ENCODE assay signal across 8 cellular contexts in the genomic region with DNA sequence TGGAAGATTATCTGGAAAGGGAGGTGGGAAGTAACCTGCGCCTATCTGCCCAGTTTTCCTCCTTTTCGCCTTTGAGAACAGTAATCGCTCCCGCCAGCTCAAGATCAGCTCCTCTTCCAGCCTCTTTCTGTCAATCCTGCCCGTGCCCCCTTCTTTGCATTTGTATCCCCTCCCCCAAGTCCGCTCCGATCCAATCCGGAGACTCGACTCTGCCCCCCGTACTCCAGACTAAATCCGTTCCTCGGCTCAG. TPM values are rescaled to one million over a fixed set of nuclear protein-coding genes. Genes with fewer than 3 reads are reported as not detected.
DNase-seq lines count a peak whose midpoint lies in the region; ATAC-seq, FAIRE-seq and TF ChIP-seq lines count a peak whose summit lies in the region.

No MANE protein-coding gene starts in this region.

- intact Hi-C loops in mammary epithelial cell (cut with micrococcal nuclease) = loop anchor here (1.0 kb wide), 2 partner anchors 21 to 26 kb away; partner anchors contain the start of gene SNRPA

- no peak for ATAC-seq in HG03045 (IDR thresholded peaks at IDR 0.05; ENCODE audit: unreplicated experiment)

- H3K27ac ChIP-seq in HUES48 (ENCODE audit: low read depth, low read length) (peak overlapping the region; percentile 100), mammary epithelial cell (ENCODE audit: insufficient read depth, low read depth, low read length) (peak overlapping the region; percentile 99), mucosa of rectum (ENCODE audit: low read depth in 2 of 2, low read length in 2 of 2) (peak overlapping the region; percentile 99 to 100)

- dilution Hi-C loops in mammary epithelial cell (cut with HindIII; ENCODE audit: low sequenced_read_pairs) = loop anchor here (5.0 kb wide), 1 partner anchor 70 kb away; no protein-coding TSS in a partner anchor

- BruUV-seq in mammary epithelial cell (replicated peaks; lab: Mats Ljungman, UMichigan) = no TSS peak

- H3K27me3 ChIP-seq in HUES48 (ENCODE audit: control insufficient read depth, insufficient read depth, low read length) = no peaks in the 10 kb centered on the region
- no peaks in the 10 kb centered on the region for H3K27me3 ChIP-seq in mammary epithelial cell (ENCODE audit: insufficient read depth, low read length)
- H3K27me3 ChIP-seq in mucosa of rectum (ENCODE audit: control insufficient read depth in 2 of 2, insufficient read depth in 2 of 2, low read length in 2 of 2) = no peaks in the 10 kb centered on the region

- POLR2A ChIA-PET in AG04449 (lab: Yijun Ruan, JAX) = interaction anchor here (0.6 to 2.1 kb wide), 11 partner anchors 17 to 78 kb away, joined by 3 to 11 read pairs (median 4); partner anchors contain the start of genes ACTMAP, COQ8B, EGLN2 and ITPKC

- H3K79me2 ChIP-seq in mammary epithelial cell (ENCODE audit: insufficient read depth, low read length) = peaks cover 29% of the 10 kb centered on the region

- H3K4me2 ChIP-seq in mammary epithelial cell (ENCODE audit: insufficient read depth, low read depth, low read length) = peak overlapping the region; percentile 89

- CTCF ChIA-PET in AG04449 (lab: Yijun Ruan, JAX) (interaction anchor here (1.2 to 3.8 kb wide), 5 partner anchors 20 to 42 kb away, joined by 3 to 23 read pairs (median 8); partner anchors contain the start of gene EGLN2), mammary epithelial cell (lab: Charles Lee; ENCODE audit: low non-redundant PET) (interaction anchor here (0.9 to 1.2 kb wide), 2 partner anchors 29 to 31 kb away, joined by 3 to 4 read pairs; no protein-coding TSS in a partner anchor)

- no peaks in the 10 kb centered on the region for H3K36me3 ChIP-seq in HUES48 (ENCODE audit: control insufficient read depth, insufficient read depth, low read length)
- no peaks in the 10 kb centered on the region for H3K36me3 ChIP-seq in mammary epithelial cell (ENCODE audit: insufficient read depth, low read length)
- peaks cover 0 to 5% of the 10 kb centered on the region in 2 donors for H3K36me3 ChIP-seq in mucosa of rectum (ENCODE audit: control insufficient read depth in 2 of 2, insufficient read depth in 2 of 2, low read length in 2 of 2)

- H4K20me1 ChIP-seq in mammary epithelial cell (ENCODE audit: insufficient read depth, low read length) = no peaks in the 10 kb centered on the region

- DNase-seq in AG04449 (ENCODE audit: low read depth, low spot score) (no peak), mammary epithelial cell (no peak), urothelium cell line (ENCODE audit: low spot score) (no peak), NCI-H146 treated with DMSO at 0.1 percent for 48 hours (lab: John Stamatoyannopoulos, UW; ENCODE audit: unreplicated experiment) (no peak), SKM-1 (lab: John Stamatoyannopoulos, UW; ENCODE audit: unreplicated experiment) (no peak)

- H3K4me3 ChIP-seq in AG04449 (ENCODE audit: low read depth, low read length) = peak overlapping the region; percentile 57
- peak overlapping the region; percentile 82 for H3K4me3 ChIP-seq in HUES48 (ENCODE audit: low read depth, low read length)
- peak overlapping the region; percentile 57 to 74 (median 60) for H3K4me3 ChIP-seq in mammary epithelial cell (replicated peaks in 1 of 3; ENCODE audit: insufficient read depth in 1 of 3, low read depth in 2 of 3, low read length in 3 of 3)
- H3K4me3 ChIP-seq in mucosa of rectum (ENCODE audit: low read length in 2 of 2) = peak overlapping the region; percentile 97 to 98

- peak overlapping the region; percentile 66 for H2AFZ ChIP-seq in mammary epithelial cell (ENCODE audit: low read depth, low read length)

- H3K4me1 ChIP-seq in HUES48 (ENCODE audit: control insufficient read depth, insufficient read depth, low read length) = peaks cover 14% of the 10 kb centered on the region
- peaks cover 27% of the 10 kb centered on the region for H3K4me1 ChIP-seq in mammary epithelial cell (ENCODE audit: insufficient read depth, low read length)
- H3K4me1 ChIP-seq in mucosa of rectum (ENCODE audit: control insufficient read depth in 2 of 2, insufficient read depth in 2 of 2, low read length in 2 of 2) = peaks cover 11 to 15% of the 10 kb centered on the region in 2 donors

- no peak for TF ChIP-seq CTCF in AG04449 (IDR thresholded peaks at IDR 0.05; ENCODE audit: insufficient read depth, low read length, missing control alignments)
- TF ChIP-seq CTCF in mammary epithelial cell (conservative IDR thresholded peaks at IDR 0.05 in 1 of 2, IDR thresholded peaks at IDR 0.05 in 1 of 2; ENCODE audit: extremely low read depth in 1 of 2, insufficient read depth in 1 of 2, low read depth in 1 of 2, low read length in 2 of 2) = no peak

- in situ Hi-C loops in mammary epithelial cell (cut with MboI; ENCODE audit: low sequenced_read_pairs in 2 of 2) = no loop called here

- WGBS in mammary epithelial cell (ENCODE audit: low coverage, missing lambda C conversion rate) = 0% methylated on average over 4 of the region's 12 CpGs

- H3K9ac ChIP-seq in HUES48 (ENCODE audit: low read depth, low read length) = peak overlapping the region; percentile 93
- peak overlapping the region; percentile 98 for H3K9ac ChIP-seq in mammary epithelial cell (ENCODE audit: insufficient read depth, low read length)
- peak overlapping the region; percentile 91 to 98 for H3K9ac ChIP-seq in mucosa of rectum (ENCODE audit: low read depth in 1 of 2, low read length in 2 of 2)

- no peak for FAIRE-seq in urothelium cell line (lab: Jason Lieb, UNC)

- H3K9me3 ChIP-seq in HUES48 (ENCODE audit: control insufficient read depth, insufficient read depth, low read length) (no peaks in the 10 kb centered on the region), mammary epithelial cell (replicated peaks; ENCODE audit: insufficient read depth, low read length) (no peaks in the 10 kb centered on the region), mucosa of rectum (ENCODE audit: control insufficient read depth in 2 of 2, low read length in 2 of 2) (no peaks in the 10 kb centered on the region)

RNA-seq across cellular contexts. Expression of gene RAB4B, which starts 0.3 kb away (rescaled TPM):
- total RNA-seq in mammary epithelial cell = 10 to 100 TPM in 1 of 2 donors, 1 to 10 TPM in 1; 9.0 to 23.5 TPM
- polyA plus RNA-seq in mammary epithelial cell = 10.0 TPM
- 12.0 TPM for polyA minus RNA-seq in mammary epithelial cell

RNA-seq across cellular contexts. Expression of gene MIA, which starts 2.4 kb away (rescaled TPM):
- total RNA-seq in mammary epithelial cell = 100 to 1,000 TPM; 106 to 107 TPM
- 166 TPM for polyA plus RNA-seq in mammary epithelial cell
- 99.5 TPM for polyA minus RNA-seq in mammary epithelial cell

RNA-seq across cellular contexts. Expression of gene EGLN2, which starts 21.3 kb away (rescaled TPM):
- total RNA-seq in mammary epithelial cell = 10 to 100 TPM; 59.7 to 82.3 TPM
- polyA plus RNA-seq in mammary epithelial cell = 46.7 TPM
- polyA minus RNA-seq in mammary epithelial cell = 134 TPM

RNA-seq across cellular contexts. Expression of gene SNRPA, which starts 26.7 kb away (rescaled TPM):
- total RNA-seq in mammary epithelial cell = 10 to 100 TPM; 28.2 to 99.3 TPM
- 117 TPM for polyA plus RNA-seq in mammary epithelial cell
- polyA minus RNA-seq in mammary epithelial cell = 257 TPM

RNA-seq across cellular contexts. Expression of gene ACTMAP, which starts 27.4 kb away (rescaled TPM):
- total RNA-seq in mammary epithelial cell = 10 to 100 TPM in 1 of 2 donors, 1 to 10 TPM in 1; 1.0 to 15.2 TPM
- 3.2 TPM for polyA plus RNA-seq in mammary epithelial cell
- polyA minus RNA-seq in mammary epithelial cell = 6.4 TPM
